Comparison of ENCODE assay signal across 8 cellular contexts in genomic region chr4:80265571-80266266, GRCh38. TPM values are rescaled to one million over a fixed set of nuclear protein-coding genes. Genes with fewer than 3 reads are reported as not detected.
DNase-seq lines count a peak whose midpoint lies in the region; ATAC-seq and TF ChIP-seq lines count a peak whose summit lies in the region.

No MANE protein-coding gene starts in this region.

- peaks cover 44% of the 10 kb centered on the region for H4K20me1 ChIP-seq in GM23338 (replicated peaks; ENCODE audit: insufficient read depth)

- peak overlapping the region; percentile 83 for H2AFZ ChIP-seq in GM23338

- peak; percentile 20 for DNase-seq in A172 (ENCODE audit: low spot score)
- peak; percentile 33 for DNase-seq in GM23338 (ENCODE audit: low spot score)
- DNase-seq in HuH-7.5 (ENCODE audit: low spot score): no peak
- DNase-seq in activated gamma-delta T cell treated with Interleukin-2 at 50 U/mL for 16 hours: no peak

- peak overlapping the region; percentile 75 for H3K4me3 Mint-ChIP-seq in GM23338
- peak overlapping the region; percentile 88 for H3K4me3 Mint-ChIP-seq in activated naive CD8-positive, alpha-beta T cell
- peak overlapping the region; percentile 79 for H3K4me3 Mint-ChIP-seq in stimulated activated memory B cell treated with anti-CD40 and anti-IgM and Interleukin-4, amounts not matched to agents 10 μg/mL and 1 μg/mL and 100 μg/mL, for 72 hours

- H3K27me3 ChIP-seq in GM23338 (ENCODE audit: insufficient read depth): peaks cover 100% of the 10 kb centered on the region

- H3K9me3 Mint-ChIP-seq in GM23338: peaks cover 4% of the 10 kb centered on the region
- no peaks in the 10 kb centered on the region for H3K9me3 Mint-ChIP-seq in activated naive CD8-positive, alpha-beta T cell (ENCODE audit: low read depth)
- H3K9me3 Mint-ChIP-seq in stimulated activated memory B cell treated with anti-CD40 and anti-IgM and Interleukin-4, amounts not matched to agents 10 μg/mL and 1 μg/mL and 100 μg/mL, for 72 hours: no peaks in the 10 kb centered on the region

- H3K36me3 ChIP-seq in GM23338 (ENCODE audit: insufficient read depth): no peaks in the 10 kb centered on the region

- H3K36me3 Mint-ChIP-seq in GM23338 (ENCODE audit: low read depth): no peaks in the 10 kb centered on the region; the same call in 2 of the 3 replicates
- no peaks in the 10 kb centered on the region for H3K36me3 Mint-ChIP-seq in activated naive CD8-positive, alpha-beta T cell
- H3K36me3 Mint-ChIP-seq in stimulated activated memory B cell treated with anti-CD40 and anti-IgM and Interleukin-4, amounts not matched to agents 10 μg/mL and 1 μg/mL and 100 μg/mL, for 72 hours: no peaks in the 10 kb centered on the region

- H3K27ac ChIP-seq in GM23338 (ENCODE audit: low read depth): no peak overlapping the region

- H3K27ac Mint-ChIP-seq in GM23338: no peak overlapping the region
- H3K27ac Mint-ChIP-seq in activated naive CD8-positive, alpha-beta T cell: no peak overlapping the region
- H3K27ac Mint-ChIP-seq in stimulated activated memory B cell treated with anti-CD40 and anti-IgM and Interleukin-4, amounts not matched to agents 10 μg/mL and 1 μg/mL and 100 μg/mL, for 72 hours: no peak overlapping the region

- peaks cover 97% of the 10 kb centered on the region for H3K27me3 Mint-ChIP-seq in GM23338 (ENCODE audit: insufficient read depth, low read depth, poor library complexity)
- peaks cover 49% of the 10 kb centered on the region for H3K27me3 Mint-ChIP-seq in activated naive CD8-positive, alpha-beta T cell
- peaks cover 77% of the 10 kb centered on the region for H3K27me3 Mint-ChIP-seq in stimulated activated memory B cell treated with anti-CD40 and anti-IgM and Interleukin-4, amounts not matched to agents 10 μg/mL and 1 μg/mL and 100 μg/mL, for 72 hours

- peaks cover 34% of the 10 kb centered on the region for H3K4me1 ChIP-seq in GM23338 (ENCODE audit: insufficient read depth)

- no peak for TF ChIP-seq CTCF in GM23338 (conservative IDR thresholded peaks at IDR 0.05; ENCODE audit: low read depth in 2 of 2)

- H3K4me2 ChIP-seq in GM23338: peak overlapping the region; percentile 85

- H3K4me1 Mint-ChIP-seq in GM23338: peaks cover 53% of the 10 kb centered on the region
- H3K4me1 Mint-ChIP-seq in activated naive CD8-positive, alpha-beta T cell (ENCODE audit: low read depth): peaks cover 40% of the 10 kb centered on the region
- peaks cover 35% of the 10 kb centered on the region for H3K4me1 Mint-ChIP-seq in stimulated activated memory B cell treated with anti-CD40 and anti-IgM and Interleukin-4, amounts not matched to agents 10 μg/mL and 1 μg/mL and 100 μg/mL, for 72 hours

- 0 out of 2 replicates have a peak, but pooled peaks cover 7% of the 10 kb centered on the region for H3F3A ChIP-seq in GM23338 (replicated peaks; ENCODE audit: low read depth)

- H3K79me2 ChIP-seq in GM23338 (replicated peaks; ENCODE audit: insufficient read depth): no peaks in the 10 kb centered on the region

- no peaks in the 10 kb centered on the region for H3K9me2 ChIP-seq in GM23338 (ENCODE audit: insufficient read depth)

- ATAC-seq in GM23338 (peak; percentile 2; the same call in 2 of the 3 replicates), GM21717 (IDR thresholded peaks at IDR 0.05; ENCODE audit: unreplicated experiment) (no peak)
- no peak for ATAC-seq in stimulated activated memory B cell treated with anti-CD40 and anti-IgM and Interleukin-4, amounts not matched to agents 10 μg/mL and 1 μg/mL and 100 μg/mL, for 72 hours

- H3K4me3 ChIP-seq in GM23338: peak overlapping the region; percentile 61
- H3K4me3 ChIP-seq in iPS-11a (ENCODE audit: low read depth, low read length): peak overlapping the region; percentile 30

TF ChIP-seq in GM23338, 12 proteins besides CTCF, POLR2A, EP300 and RAD21:
- no peak for TF ChIP-seq STAT1 (IDR thresholded peaks at IDR 0.05; ENCODE audit: unreplicated experiment)
- no peak for TF ChIP-seq CREB1 (CRISPR knock-in tag; IDR thresholded peaks at IDR 0.05; ENCODE audit: low read depth)
- peak; percentile 72 for TF ChIP-seq EZH2phosphoT487 (IDR thresholded peaks at IDR 0.05; ENCODE audit: unreplicated experiment)
- no peak for TF ChIP-seq NANOG (IDR thresholded peaks at IDR 0.05; ENCODE audit: borderline replicate concordance)
- TF ChIP-seq EZH2 (IDR thresholded peaks at IDR 0.05; ENCODE audit: low read depth, unreplicated experiment): peak; percentile 99

RNA-seq across cellular contexts. Expression of gene FGF5, which starts 0.7 kb away (rescaled TPM):
- total RNA-seq in A172 (2014; rRNA removed; shearing (Covaris generic)): 0.91 and 1.5 TPM in 2 replicates
- not detected in 2 replicates for total RNA-seq in GM23338 (2014; rRNA removed; shearing (Covaris generic))
- not detected in 2 replicates for polyA plus RNA-seq in GM23338 (2016; fragmentation: Nextera tagmentation; extraction: Ambion mirVana)

Comparison
In these comparisons a context has a peak if more than half of its experiments do, and no peak if none do; other contexts are left out.
1. DNase-seq: peak in A172 (single experiment) and GM23338 (single experiment); none in HuH-7.5 (single experiment) and activated gamma-delta T cell treated with Interleukin-2 at 50 U/mL for 16 hours (single experiment).
2. Peak in every context shown above with its lines, with median percentiles within 50 percentile points of each other: H3K4me3 Mint-ChIP-seq.